ENCODE assay signal across 14 cellular contexts in genomic region chr3:160170409-160171370, GRCh38. TPM values are rescaled to one million over a fixed set of nuclear protein-coding genes. Genes with fewer than 3 reads are reported as not detected.
A peak's percentile ranks its signal among the peaks of the same experiment; 100 is the strongest.
DNase-seq lines count a peak whose midpoint lies in the region; ATAC-seq and TF ChIP-seq lines count a peak whose summit lies in the region.
"Had no signal": no experiment of that assay in that cellular context is flagged by ENCODE, and none has a peak within 500 bp of the region (broad histone marks: within the 10 kb centered on the region; RNA-seq: fewer than 3 reads in every experiment).

No MANE protein-coding gene starts in this region.

- peaks cover 2% of the 10 kb centered on the region for H3K4me1 Mint-ChIP-seq in activated CD8-positive, alpha-beta T cell treated with anti-CD3 and anti-CD28 coated beads for 36 hours (ENCODE audit: low read depth)

- 86% methylated on average over 3 of the region's 3 CpGs for WGBS in suprapubic skin

- no peak overlapping the region for H3K27ac ChIP-seq in suprapubic skin
- H3K27ac ChIP-seq: Peyer's patch had no signal

- no peaks in the 10 kb centered on the region for H3K27me3 Mint-ChIP-seq in activated CD8-positive, alpha-beta T cell treated with anti-CD3 and anti-CD28 coated beads for 36 hours
- H3K27me3 Mint-ChIP-seq: dendritic cell treated with granulocyte-macrophage colony-stimulating factor and Interleukin-4, amounts not matched to agents 40 ng/mL and 50 ng/mL, for 4 days had no signal

- no peak overlapping the region for H3K4me3 ChIP-seq in suprapubic skin
- H3K4me3 ChIP-seq: Peyer's patch had no signal

- H3K9me3 ChIP-seq in suprapubic skin = no peaks in the 10 kb centered on the region
- H3K9me3 ChIP-seq: Peyer's patch had no signal

- TF ChIP-seq POLR2A in suprapubic skin (IDR thresholded peaks at IDR 0.05) = no peak

- no peaks in the 10 kb centered on the region for H3K36me3 Mint-ChIP-seq in activated CD8-positive, alpha-beta T cell treated with anti-CD3 and anti-CD28 coated beads for 36 hours (ENCODE audit: low read depth)
- H3K36me3 Mint-ChIP-seq: activated CD8-positive, alpha-beta memory T cell treated with anti-CD3 and anti-CD28 coated beads, Interleukin-2, amount 10 ng/mL, durations not matched to agents 7 days and 5 days had no signal

- H3K9me3 Mint-ChIP-seq in activated CD8-positive, alpha-beta T cell treated with anti-CD3 and anti-CD28 coated beads for 36 hours = no peaks in the 10 kb centered on the region
- H3K9me3 Mint-ChIP-seq: dendritic cell treated with granulocyte-macrophage colony-stimulating factor and Interleukin-4, amounts not matched to agents 40 ng/mL and 50 ng/mL, for 4 days had no signal

- H3K27me3 ChIP-seq in suprapubic skin = no peaks in the 10 kb centered on the region
- H3K27me3 ChIP-seq: Peyer's patch had no signal

- ATAC-seq in HG02642 (IDR thresholded peaks at IDR 0.05; ENCODE audit: poor library complexity, unreplicated experiment) (peak; percentile 65), HG03520 (IDR thresholded peaks at IDR 0.05; ENCODE audit: unreplicated experiment) (peak; percentile 62), left colon (no peak)
- no peak for ATAC-seq in activated CD8-positive, alpha-beta T cell treated with anti-CD3 and anti-CD28 coated beads for 36 hours
- ATAC-seq: activated CD8-positive, alpha-beta memory T cell treated with anti-CD3 and anti-CD28 coated beads, Interleukin-2, amount 10 ng/mL, durations not matched to agents 7 days and 5 days had no signal

- no peaks in the 10 kb centered on the region for H3K4me1 ChIP-seq in suprapubic skin
- H3K4me1 ChIP-seq: Peyer's patch had no signal

- H3K27ac Mint-ChIP-seq in activated CD8-positive, alpha-beta T cell treated with anti-CD3 and anti-CD28 coated beads for 36 hours = no peak overlapping the region
- H3K27ac Mint-ChIP-seq: activated CD8-positive, alpha-beta memory T cell treated with anti-CD3 and anti-CD28 coated beads, Interleukin-2, amount 10 ng/mL, durations not matched to agents 7 days and 5 days; dendritic cell treated with granulocyte-macrophage colony-stimulating factor and Interleukin-4, amounts not matched to agents 40 ng/mL and 50 ng/mL, for 4 days had no signal

- no peak for TF ChIP-seq CTCF in GM13977 (IDR thresholded peaks at IDR 0.05; ENCODE audit: extremely low read depth, insufficient read depth, missing control alignments)
- no peak for TF ChIP-seq CTCF in activated CD8-positive, alpha-beta T cell treated with anti-CD3 and anti-CD28 coated beads for 36 hours (IDR thresholded peaks at IDR 0.05)
- no peak for TF ChIP-seq CTCF in suprapubic skin (IDR thresholded peaks at IDR 0.05)

- H3K36me3 ChIP-seq in suprapubic skin = no peaks in the 10 kb centered on the region
- H3K36me3 ChIP-seq: Peyer's patch had no signal

- intact Hi-C loops in activated CD8-positive, alpha-beta T cell treated with anti-CD3 and anti-CD28 coated beads for 36 hours (cut with micrococcal nuclease) = no loop called here
- intact Hi-C loops in left colon (cut with DNase I, micrococcal nuclease) = no loop called here

- in situ Hi-C loops in GM13977 (cut with MboI; ENCODE audit: low pct_unique_long_range_greater_than_20kb, low sequenced_read_pairs, unreplicated experiment) = no loop called here

- POLR2A ChIA-PET in activated CD8-positive, alpha-beta T cell treated with anti-CD3 and anti-CD28 coated beads for 36 hours (lab: Charles Lee) = no interaction called here

- TF ChIP-seq EP300 in suprapubic skin (IDR thresholded peaks at IDR 0.05) = no peak

- H3K4me3 Mint-ChIP-seq in activated CD8-positive, alpha-beta T cell treated with anti-CD3 and anti-CD28 coated beads for 36 hours = no peak overlapping the region
- H3K4me3 Mint-ChIP-seq: activated CD8-positive, alpha-beta memory T cell treated with anti-CD3 and anti-CD28 coated beads, Interleukin-2, amount 10 ng/mL, durations not matched to agents 7 days and 5 days; dendritic cell treated with granulocyte-macrophage colony-stimulating factor and Interleukin-4, amounts not matched to agents 40 ng/mL and 50 ng/mL, for 4 days had no signal

- CTCF ChIA-PET in activated CD8-positive, alpha-beta T cell treated with anti-CD3 and anti-CD28 coated beads for 36 hours (lab: Charles Lee) = interaction anchor here (1.4 kb wide), 1 partner anchor 17 kb away, joined by 3 read pairs; no protein-coding TSS in a partner anchor

- DNase-seq in GM13977 (ENCODE audit: low spot score) (peak; percentile 46), GM19240 (ENCODE audit: insufficient read length, low spot score) (peak; percentile 13), SIG-M5 (lab: John Stamatoyannopoulos, UW) (no peak), left colon (no peak), suprapubic skin (ENCODE audit: low spot score in 2 of 2) (no peak)
- no peak for DNase-seq in activated CD8-positive, alpha-beta T cell treated with anti-CD3 and anti-CD28 coated beads for 36 hours
- DNase-seq: activated CD8-positive, alpha-beta memory T cell treated with anti-CD3 and anti-CD28 coated beads, Interleukin-2, amount 10 ng/mL, durations not matched to agents 7 days and 5 days; NCI-H2227 treated with DMSO at 0.1 percent for 48 hours; Peyer's patch; stimulated activated CD4-positive, alpha-beta T cell treated with anti-CD3 and anti-CD28 coated beads, Interleukin-4, amount 100 ng/mL, for 24 hours; stimulated activated naive CD4-positive, alpha-beta T cell treated with Interleukin-2 at 50 U/mL for 16 hours had no signal

RNA-seq across cellular contexts. Expression of gene C3orf80, which starts 54.5 kb away (rescaled TPM):
- total RNA-seq in activated CD8-positive, alpha-beta T cell treated with anti-CD3 and anti-CD28 coated beads for 36 hours = under 1 TPM; 0.09 to 0.13 TPM
- 1 to 10 TPM in 1 of 2 donors, under 1 TPM in 1; 0.31 to 1.9 TPM for total RNA-seq in left colon
- under 1 TPM in 2 of 4 donors, not detected in 2; 0.72 to 0.91 TPM for total RNA-seq in suprapubic skin

Comparison
In these comparisons a context has a peak if more than half of its experiments do, and no peak if none do; other contexts are left out.
1. DNase-seq: peak in GM13977 (single experiment) and GM19240 (single experiment); none in SIG-M5 (single experiment), activated CD8-positive, alpha-beta T cell treated with anti-CD3 and anti-CD28 coated beads for 36 hours (single experiment), left colon (0 of 2) and suprapubic skin (0 of 2).
2. ATAC-seq: peak in HG02642 (single experiment) and HG03520 (single experiment); none in activated CD8-positive, alpha-beta T cell treated with anti-CD3 and anti-CD28 coated beads for 36 hours (single experiment) and left colon (single experiment).